Comparison of ENCODE assay signal across 11 cellular contexts in the genomic region with DNA sequence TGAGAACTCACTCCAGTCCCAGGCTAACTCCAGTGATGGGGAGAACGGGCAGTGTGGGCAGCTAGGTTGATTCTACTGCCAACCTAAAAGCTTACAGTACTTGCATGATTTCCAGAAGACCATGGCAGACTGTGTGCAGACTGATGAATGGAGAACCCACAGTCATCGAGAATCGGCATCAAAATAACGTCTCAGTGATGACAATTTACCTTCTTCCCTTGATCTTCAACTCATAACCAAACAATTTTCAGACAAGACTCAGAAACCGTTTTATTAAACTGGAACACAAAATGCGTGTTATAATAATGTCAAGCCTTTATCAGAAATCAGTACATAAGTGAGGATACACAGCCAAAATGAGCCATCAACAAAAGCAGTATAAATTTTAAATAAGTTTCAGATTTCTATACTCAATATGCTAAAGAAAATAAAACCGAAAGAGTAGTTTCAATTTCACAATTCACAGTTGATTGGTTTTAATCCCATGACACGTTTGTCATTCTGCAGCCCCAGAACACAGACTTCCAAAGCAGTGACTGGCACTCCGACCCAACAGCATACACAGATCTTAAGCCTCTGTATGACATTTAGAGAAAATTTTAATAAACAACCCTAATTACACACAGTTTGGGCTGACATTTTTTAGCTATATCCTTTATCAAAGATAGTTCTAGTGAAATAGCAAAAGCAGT. TPM values are rescaled to one million over a fixed set of nuclear protein-coding genes. Genes with fewer than 3 reads are reported as not detected.
A peak's percentile ranks its signal among the peaks of the same experiment; 100 is the strongest.
DNase-seq lines count a peak whose midpoint lies in the region; ATAC-seq and TF ChIP-seq lines count a peak whose summit lies in the region.
"Had no signal": no experiment of that assay in that cellular context is flagged by ENCODE, and none has a peak within 500 bp of the region (broad histone marks: within the 10 kb centered on the region; RNA-seq: fewer than 3 reads in every experiment).

No MANE protein-coding gene starts in this region.

- H3K4me2 ChIP-seq in BLaER1 treated with 17β-estradiol and CSF1 and Interleukin-3, amounts not matched to agents 10 nM and 100 nM: peak overlapping the region; percentile 47 to 84 (median 76)

- TF ChIP-seq POLR2A in upper lobe of left lung (IDR thresholded peaks at IDR 0.05): no peak

- H3K27me3 ChIP-seq in BLaER1 treated with 17β-estradiol and CSF1 and Interleukin-3, amounts not matched to agents 10 nM and 100 nM: no peaks in the 10 kb centered on the region
- no peaks in the 10 kb centered on the region for H3K27me3 ChIP-seq in upper lobe of left lung

- peaks cover 0 to 19% (median 0%) of the 10 kb centered on the region in 11 experiments; a peak in 4 of 22 replicates for H3K36me3 ChIP-seq in BLaER1 treated with 17β-estradiol and CSF1 and Interleukin-3, amounts not matched to agents 10 nM and 100 nM
- no peaks in the 10 kb centered on the region for H3K36me3 ChIP-seq in upper lobe of left lung

- peak; percentile 74 for ATAC-seq in GM19025 (IDR thresholded peaks at IDR 0.05; ENCODE audit: low read depth, unreplicated experiment)
- peak; percentile 83 for ATAC-seq in HG02938 (IDR thresholded peaks at IDR 0.05; ENCODE audit: unreplicated experiment)
- no peak for ATAC-seq in upper lobe of left lung (ENCODE audit: low FRiP score in 2 of 2)

- WGBS in upper lobe of left lung, 2 donors: 79 to 81% methylated on average over 9 of the region's 9 CpGs

- peak; percentile 18 for DNase-seq in RPMI7951 (ENCODE audit: low read depth)
- no peak for DNase-seq in central memory CD4-positive, alpha-beta T cell
- DNase-seq in stimulated activated CD8-positive, alpha-beta memory T cell treated with anti-CD3 and anti-CD28 coated beads, Interleukin-4, amount 100 ng/mL, for 48 hours: no peak
- DNase-seq in superior temporal gyrus (ENCODE audit: extremely low spot score): no peak
- DNase-seq in upper lobe of left lung: no peak
- DNase-seq: head of caudate nucleus, KBM-7 had no signal

- peaks cover 0 to 22% (median 0%) of the 10 kb centered on the region in 11 experiments; a peak in 2 of 22 replicates for H4K20me1 ChIP-seq in BLaER1 treated with 17β-estradiol and CSF1 and Interleukin-3, amounts not matched to agents 10 nM and 100 nM

- H3K4me1 ChIP-seq in BLaER1 treated with 17β-estradiol and CSF1 and Interleukin-3, amounts not matched to agents 10 nM and 100 nM: peaks cover 33 to 73% (median 59%) of the 10 kb centered on the region in 10 experiments
- H3K4me1 ChIP-seq in upper lobe of left lung: peaks cover 0 to 11% (median 4%) of the 10 kb centered on the region in 4 donors

- peak overlapping the region; percentile 23 to 72 (median 49); a peak in 18 of 22 replicates for H3K9ac ChIP-seq in BLaER1 treated with 17β-estradiol and CSF1 and Interleukin-3, amounts not matched to agents 10 nM and 100 nM

- no peaks in the 10 kb centered on the region for H3K9me3 ChIP-seq in BLaER1 treated with 17β-estradiol and CSF1 and Interleukin-3, amounts not matched to agents 10 nM and 100 nM (replicated peaks in 1 of 11)
- H3K9me3 ChIP-seq in upper lobe of left lung: no peaks in the 10 kb centered on the region

- no peak for TF ChIP-seq EP300 in upper lobe of left lung (IDR thresholded peaks at IDR 0.05)

- H3K27ac ChIP-seq in BLaER1 treated with 17β-estradiol and CSF1 and Interleukin-3, amounts not matched to agents 10 nM and 100 nM: peak overlapping the region in 9 of 11 experiments; percentile 11 to 72 (median 65); a peak in 15 of 22 replicates
- H3K27ac ChIP-seq in upper lobe of left lung: no peak overlapping the region
- H3K27ac ChIP-seq: SK-N-MC had no signal

- peak overlapping the region in 9 of 10 experiments; percentile 4 to 56 (median 38); a peak in 14 of 20 replicates for H3K4me3 ChIP-seq in BLaER1 treated with 17β-estradiol and CSF1 and Interleukin-3, amounts not matched to agents 10 nM and 100 nM
- no peak overlapping the region for H3K4me3 ChIP-seq in upper lobe of left lung
- H3K4me3 ChIP-seq: SK-N-MC had no signal

- no peak for TF ChIP-seq CTCF in upper lobe of left lung (IDR thresholded peaks at IDR 0.05)

RNA-seq across cellular contexts. Expression of gene ZMAT3, which starts 54.5 kb away (rescaled TPM):
- 5.1 and 5.8 TPM in 2 replicates for total RNA-seq in RPMI7951 (2014; rRNA removed; shearing (Covaris generic))
- total RNA-seq in upper lobe of left lung: 10 to 100 TPM in 4 of 6 donors, 1 to 10 TPM in 2; 6.4 to 19.5 (median 13.1) TPM

Comparison
In these comparisons a context has a peak if more than half of its experiments do, and no peak if none do; other contexts are left out.
1. H3K27ac ChIP-seq: peak in BLaER1 treated with 17β-estradiol and CSF1 and Interleukin-3, amounts not matched to agents 10 nM and 100 nM (9 of 11); none in upper lobe of left lung (0 of 4).
2. H3K4me3 ChIP-seq: peak in BLaER1 treated with 17β-estradiol and CSF1 and Interleukin-3, amounts not matched to agents 10 nM and 100 nM (9 of 10); none in upper lobe of left lung (0 of 4).
3. ATAC-seq: peak in GM19025 (single experiment) and HG02938 (single experiment); none in upper lobe of left lung (0 of 2).